Comparison of ENCODE assay signal across 8 cellular contexts in the genomic region with DNA sequence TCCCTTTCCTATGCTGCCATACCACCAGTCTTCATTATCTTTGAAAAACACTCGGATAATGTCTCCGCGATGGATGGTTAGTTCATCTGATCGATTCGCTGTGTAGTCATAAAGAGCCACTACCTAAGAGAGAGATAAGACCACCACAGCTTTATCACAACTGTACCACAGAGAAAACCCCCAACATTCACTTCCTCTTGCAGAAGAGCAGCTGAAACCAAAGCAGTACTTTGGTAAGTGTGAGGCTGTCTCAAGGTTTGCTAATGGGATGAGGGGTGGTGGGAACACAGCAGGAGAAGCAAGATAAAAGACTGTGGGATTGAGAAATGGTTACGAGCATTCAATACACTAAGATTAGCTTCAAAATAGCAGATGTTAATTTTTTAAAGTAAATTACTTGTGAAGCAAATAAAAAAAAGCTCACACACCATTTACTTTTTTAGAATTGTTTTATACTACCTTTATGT.
A peak's percentile ranks its signal among the peaks of the same experiment; 100 is the strongest.
DNase-seq lines count a peak whose midpoint lies in the region; ATAC-seq and TF ChIP-seq lines count a peak whose summit lies in the region.

No MANE protein-coding gene starts in this region.

- WGBS in sigmoid colon, 2 donors: 61 to 90% methylated on average over 6 of the region's 6 CpGs

- peak; percentile 66 to 83 for DNase-seq in NOMO-1 (lab: John Stamatoyannopoulos, UW; ENCODE audit: unreplicated experiment in 2 of 2)
- peak; percentile 32 for DNase-seq in naive B cell
- no peak for DNase-seq in sigmoid colon
- no peak for DNase-seq in NCI-H187 (lab: John Stamatoyannopoulos, UW)
- no peak for DNase-seq in NCI-H446 (lab: John Stamatoyannopoulos, UW)
- no peak for DNase-seq in SW480 (ENCODE audit: low spot score)

- H3K36me3 Mint-ChIP-seq in naive B cell: peaks cover 0 to 4% of the 10 kb centered on the region in 2 donors

- intact Hi-C loops in sigmoid colon (cut with DNase I): no loop called here

- H3K4me1 Mint-ChIP-seq in naive B cell: peaks cover 5 to 18% (median 11%) of the 10 kb centered on the region in 3 donors

- H3K27ac ChIP-seq in sigmoid colon: no peak overlapping the region

- TF ChIP-seq EP300 in sigmoid colon (IDR thresholded peaks at IDR 0.05): no peak

- no peaks in the 10 kb centered on the region for H3K27me3 Mint-ChIP-seq in naive B cell

- H3K27ac Mint-ChIP-seq in naive B cell: peak overlapping the region in 4 of 6 donors; percentile 3 to 84 (median 25)

- no peak overlapping the region for H3K4me3 ChIP-seq in sigmoid colon

- no peaks in the 10 kb centered on the region for H3K27me3 ChIP-seq in sigmoid colon

- H3K36me3 ChIP-seq in sigmoid colon: peaks cover 0 to 4% (median 0%) of the 10 kb centered on the region in 4 donors

- ATAC-seq in GM19025 (IDR thresholded peaks at IDR 0.05; ENCODE audit: low read depth, unreplicated experiment): peak; percentile 96
- peak; percentile 95 for ATAC-seq in HG02884 (IDR thresholded peaks at IDR 0.05; ENCODE audit: unreplicated experiment)
- ATAC-seq in naive B cell (ENCODE audit: low read depth in 2 of 2): peak; percentile 95 to 97

- TF ChIP-seq POLR2A in sigmoid colon (IDR thresholded peaks at IDR 0.05): no peak

- no peak for TF ChIP-seq CTCF in sigmoid colon (IDR thresholded peaks at IDR 0.05)

- no peaks in the 10 kb centered on the region for H3K9me3 Mint-ChIP-seq in naive B cell

- peak overlapping the region in 7 of 8 donors; percentile 21 to 81 (median 68) for H3K4me3 Mint-ChIP-seq in naive B cell

- H3K9me3 ChIP-seq in sigmoid colon: no peaks in the 10 kb centered on the region

- H3K4me1 ChIP-seq in sigmoid colon: no peaks in the 10 kb centered on the region

Comparison
In these comparisons a context has a peak if more than half of its experiments do, and no peak if none do; other contexts are left out.
1. DNase-seq: peak in NOMO-1 (2 of 2) and naive B cell (single experiment); none in sigmoid colon (single experiment), NCI-H187 (0 of 2), NCI-H446 (0 of 2) and SW480 (single experiment).
2. Peak in every context shown above with its lines, with median percentiles within 50 percentile points of each other: ATAC-seq.